8 cellular contexts compared by ENCODE assay signal in genomic region chr1:66532798-66533783, GRCh38. TPM values are rescaled to one million over a fixed set of nuclear protein-coding genes. Genes with fewer than 3 reads are reported as not detected.
A peak's percentile ranks its signal among the peaks of the same experiment; 100 is the strongest.
DNase-seq lines count a peak whose midpoint lies in the region; ATAC-seq and TF ChIP-seq lines count a peak whose summit lies in the region.

No MANE protein-coding gene starts in this region.

- no peak overlapping the region for H3K4ac ChIP-seq in neuronal stem cell (ENCODE audit: low read length)

- H3K27me3 ChIP-seq in neuronal stem cell (ENCODE audit: control insufficient read depth in 3 of 3, insufficient read depth in 3 of 3, low read depth in 1 of 3, low read length in 3 of 3), result peaks cover 0 to 42% (median 3%) of the 10 kb centered on the region in 3 experiments

- H3K27me3 Mint-ChIP-seq in activated naive CD4-positive, alpha-beta T cell treated with anti-CD3 and anti-CD28 coated beads, Interleukin-2, amount 50 U/mL, for 24 hours, result peaks cover 44% of the 10 kb centered on the region
- H3K27me3 Mint-ChIP-seq in glutamatergic neuron (ENCODE audit: unreplicated experiment), result peaks cover 10% of the 10 kb centered on the region

- no peak overlapping the region for H4K91ac ChIP-seq in neuronal stem cell (ENCODE audit: low read depth, low read length, poor library complexity)

- no peaks in the 10 kb centered on the region for H3K9me3 ChIP-seq in neuronal stem cell (replicated peaks in 1 of 2; ENCODE audit: control insufficient read depth in 2 of 2, insufficient read depth in 1 of 2, low read depth in 1 of 2, low read length in 2 of 2)

- ATAC-seq in GM19395 (IDR thresholded peaks at IDR 0.05; ENCODE audit: unreplicated experiment), result no peak

- no CpG with 5 or more reads among the region's 50 CpGs for WGBS in neuronal stem cell (ENCODE audit: extremely low coverage in 2 of 2, insufficient read length in 2 of 2, insufficient replicate concordance in 1 of 2), 2 donors

- no peaks in the 10 kb centered on the region for H3K9me3 Mint-ChIP-seq in activated naive CD4-positive, alpha-beta T cell treated with anti-CD3 and anti-CD28 coated beads, Interleukin-2, amount 50 U/mL, for 24 hours
- H3K9me3 Mint-ChIP-seq in glutamatergic neuron (ENCODE audit: unreplicated experiment), result peaks cover 5% of the 10 kb centered on the region

- peak overlapping the region; percentile 4 for H2BK12ac ChIP-seq in neuronal stem cell (ENCODE audit: low read length)

- peak overlapping the region; percentile 84 for H3K4me2 ChIP-seq in neuronal stem cell (ENCODE audit: insufficient read depth, low read length, poor library complexity, severe bottlenecking)

- peak overlapping the region; percentile 28 to 79 for H3K4me3 ChIP-seq in neuronal stem cell (ENCODE audit: low read length in 2 of 2)

- H2AFZ ChIP-seq in neuronal stem cell (ENCODE audit: low read length), result peak overlapping the region; percentile 69

- H3K27ac ChIP-seq in neuronal stem cell (replicated peaks; ENCODE audit: low read length), result no peak overlapping the region

- H3K14ac ChIP-seq in neuronal stem cell (ENCODE audit: low read length), result no peak overlapping the region

- peak; percentile 3 for DNase-seq in stimulated activated CD4-positive, alpha-beta T cell treated with anti-CD3 and anti-CD28 coated beads, Interleukin-12 subunit alpha, Interleukin-12 subunit beta, amount 100 ng/mL, for 4 hours
- no peak for DNase-seq in stimulated activated CD4-positive, alpha-beta T cell treated with anti-CD3 and anti-CD28 coated beads, Interleukin-4, amount 100 ng/mL, for 24 hours
- DNase-seq in glutamatergic neuron (peak; percentile 57), neuronal stem cell (ENCODE audit: low spot score) (peak; percentile 38), UCSD-AML1 (lab: John Stamatoyannopoulos, UW; ENCODE audit: unreplicated experiment) (no peak)
- DNase-seq in activated effector memory CD4-positive, alpha-beta T cell treated with anti-CD3 and anti-CD28 coated beads, Interleukin-2, amount 50 U/mL, for 16 hours, result no peak

- H3K18ac ChIP-seq in neuronal stem cell (ENCODE audit: low read length), result peak overlapping the region; percentile 83

- H3K36me3 Mint-ChIP-seq in activated naive CD4-positive, alpha-beta T cell treated with anti-CD3 and anti-CD28 coated beads, Interleukin-2, amount 50 U/mL, for 24 hours, result no peaks in the 10 kb centered on the region
- no peaks in the 10 kb centered on the region for H3K36me3 Mint-ChIP-seq in glutamatergic neuron (ENCODE audit: unreplicated experiment)

- no peak overlapping the region for H2BK5ac ChIP-seq in neuronal stem cell (ENCODE audit: low read length)

- H3K36me3 ChIP-seq in neuronal stem cell (replicated peaks in 1 of 2; ENCODE audit: control insufficient read depth in 2 of 2, insufficient read depth in 2 of 2, low read length in 2 of 2), result no peaks in the 10 kb centered on the region

- H3K4me1 Mint-ChIP-seq in activated naive CD4-positive, alpha-beta T cell treated with anti-CD3 and anti-CD28 coated beads, Interleukin-2, amount 50 U/mL, for 24 hours, result peaks cover 19% of the 10 kb centered on the region
- H3K4me1 Mint-ChIP-seq in glutamatergic neuron (ENCODE audit: low read depth, unreplicated experiment), result peaks cover 7% of the 10 kb centered on the region

- H2BK15ac ChIP-seq in neuronal stem cell (ENCODE audit: low read length), result peak overlapping the region; percentile 42

- peak overlapping the region; percentile 88 for H3K4me3 Mint-ChIP-seq in activated naive CD4-positive, alpha-beta T cell treated with anti-CD3 and anti-CD28 coated beads, Interleukin-2, amount 50 U/mL, for 24 hours
- H3K4me3 Mint-ChIP-seq in glutamatergic neuron (ENCODE audit: unreplicated experiment), result peak overlapping the region; percentile 89

- H2BK120ac ChIP-seq in neuronal stem cell (ENCODE audit: low read depth, low read length), result no peak overlapping the region

- H2AK5ac ChIP-seq in neuronal stem cell (ENCODE audit: low read depth, low read length), result no peak overlapping the region

- H4K8ac ChIP-seq in neuronal stem cell (ENCODE audit: low read depth, low read length), result no peak overlapping the region

- TF ChIP-seq CTCF in glutamatergic neuron (IDR thresholded peaks at IDR 0.05; ENCODE audit: partially characterized antibody, unreplicated experiment), result no peak

- no peaks in the 10 kb centered on the region for H3K79me1 ChIP-seq in neuronal stem cell (ENCODE audit: low read depth, low read length)

- no peak overlapping the region for H3K23ac ChIP-seq in neuronal stem cell (ENCODE audit: low read depth, low read length, poor library complexity)

- peak overlapping the region; percentile 53 for H3K9ac ChIP-seq in neuronal stem cell (ENCODE audit: low read depth, low read length, poor library complexity)

- H3K27ac Mint-ChIP-seq in activated naive CD4-positive, alpha-beta T cell treated with anti-CD3 and anti-CD28 coated beads, Interleukin-2, amount 50 U/mL, for 24 hours, result peak overlapping the region; percentile 10
- peak overlapping the region; percentile 95 for H3K27ac Mint-ChIP-seq in glutamatergic neuron (ENCODE audit: unreplicated experiment)

- H3K4me1 ChIP-seq in neuronal stem cell (ENCODE audit: control insufficient read depth in 2 of 2, insufficient read depth in 1 of 2, low read depth in 1 of 2, low read length in 2 of 2), result peaks cover 3 to 6% of the 10 kb centered on the region in 2 donors

RNA-seq across cellular contexts. Expression of gene SGIP1, which starts 0.9 kb away (rescaled TPM):
- total RNA-seq in glutamatergic neuron (ENCODE audit: unreplicated experiment), result 75.2 TPM
- polyA plus RNA-seq in neuronal stem cell (2013, experiment 1 of 2), result 11.5 TPM
- polyA plus RNA-seq in neuronal stem cell (2013, experiment 2 of 2), result 11.2 TPM

Comparison
In these comparisons a context has a peak if more than half of its experiments do, and no peak if none do; other contexts are left out.
1. DNase-seq: peak in stimulated activated CD4-positive, alpha-beta T cell treated with anti-CD3 and anti-CD28 coated beads, Interleukin-12 subunit alpha, Interleukin-12 subunit beta, amount 100 ng/mL, for 4 hours (single experiment), glutamatergic neuron (single experiment) and neuronal stem cell (single experiment); none in stimulated activated CD4-positive, alpha-beta T cell treated with anti-CD3 and anti-CD28 coated beads, Interleukin-4, amount 100 ng/mL, for 24 hours (single experiment), UCSD-AML1 (single experiment) and activated effector memory CD4-positive, alpha-beta T cell treated with anti-CD3 and anti-CD28 coated beads, Interleukin-2, amount 50 U/mL, for 16 hours (single experiment).